Comparison of ENCODE assay signal across 11 cellular contexts in the genomic region with DNA sequence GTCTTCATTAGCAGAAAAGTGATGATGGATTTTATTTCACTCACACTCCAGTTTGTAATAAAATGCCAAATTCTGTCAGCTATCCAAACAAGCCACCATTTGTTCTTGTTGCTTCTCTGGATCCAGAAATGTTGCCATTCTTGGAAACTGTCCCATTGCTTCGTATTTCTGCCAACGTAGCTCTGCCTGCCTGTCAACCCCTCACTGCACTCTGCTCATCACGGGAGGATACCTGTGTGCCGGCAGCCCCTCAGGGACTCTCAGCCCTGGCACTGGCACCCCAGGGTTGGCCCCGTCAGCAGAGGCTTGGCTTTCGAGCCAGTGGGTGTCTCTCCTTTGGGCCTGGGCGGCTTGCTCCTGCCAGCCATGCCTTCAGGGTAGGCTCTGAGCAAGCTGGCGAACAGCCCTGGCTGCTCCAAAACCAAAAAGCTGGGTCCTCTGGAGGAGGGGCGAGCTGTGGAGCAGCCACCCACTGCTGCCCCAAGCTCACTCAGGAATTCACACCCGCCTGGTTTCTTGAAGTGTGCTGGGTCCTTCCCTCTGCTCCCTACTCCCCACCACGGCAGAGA. TPM values are rescaled to one million over a fixed set of nuclear protein-coding genes. Genes with fewer than 3 reads are reported as not detected.
DNase-seq lines count a peak whose midpoint lies in the region; ATAC-seq and TF ChIP-seq lines count a peak whose summit lies in the region.
"Had no signal": no experiment of that assay in that cellular context is flagged by ENCODE, and none has a peak within 500 bp of the region (broad histone marks: within the 10 kb centered on the region; RNA-seq: fewer than 3 reads in every experiment).

No MANE protein-coding gene starts in this region.

- peaks cover 2% of the 10 kb centered on the region for H3K79me1 ChIP-seq in H9 (ENCODE audit: insufficient read depth, low read depth, low read length, poor library complexity, severe bottlenecking)

- no peak overlapping the region for H2BK12ac ChIP-seq in H9 (ENCODE audit: insufficient read length, low read depth, low read length)

- POLR2A ChIA-PET in RWPE1 (lab: Yijun Ruan, JAX; ENCODE audit: low non-redundant PET), result no interaction called here

- no peak overlapping the region for H3T11ph ChIP-seq in H9 (ENCODE audit: low read length)

- no peak overlapping the region for H4K91ac ChIP-seq in H9 (ENCODE audit: insufficient read length, low read depth, low read length)

- peaks cover 8 to 46% (median 32%) of the 10 kb centered on the region in 3 experiments for H3K36me3 Mint-ChIP-seq in H9 (ENCODE audit: insufficient read depth in 1 of 3, low read depth in 3 of 3)
- peaks cover 33% of the 10 kb centered on the region for H3K36me3 Mint-ChIP-seq in stimulated activated memory B cell treated with anti-CD40 and anti-IgM and Interleukin-4, amounts not matched to agents 10 μg/mL and 1 μg/mL and 100 μg/mL, for 72 hours

- H3K79me2 ChIP-seq in H9 (ENCODE audit: insufficient read depth, low read length), result no peaks in the 10 kb centered on the region

- H3K9me3 Mint-ChIP-seq in H9, result no peaks in the 10 kb centered on the region
- H3K9me3 Mint-ChIP-seq in stimulated activated memory B cell treated with anti-CD40 and anti-IgM and Interleukin-4, amounts not matched to agents 10 μg/mL and 1 μg/mL and 100 μg/mL, for 72 hours, result no peaks in the 10 kb centered on the region
- H3K9me3 Mint-ChIP-seq: activated B cell treated with CpG ODN at 0.5 μM for 24 hours, neural crest cell had no signal

- CTCF ChIA-PET in RWPE1 (lab: Yijun Ruan, JAX), result no interaction called here

- H3K23ac ChIP-seq in H9 (ENCODE audit: insufficient read length, low read depth, low read length), result no peak overlapping the region

- H2BK15ac ChIP-seq in H9 (ENCODE audit: low read depth, low read length), result no peak overlapping the region

- peaks cover 14% of the 10 kb centered on the region in 2 experiments for H3K4me1 Mint-ChIP-seq in H9
- peaks cover 79% of the 10 kb centered on the region for H3K4me1 Mint-ChIP-seq in stimulated activated memory B cell treated with anti-CD40 and anti-IgM and Interleukin-4, amounts not matched to agents 10 μg/mL and 1 μg/mL and 100 μg/mL, for 72 hours

- no peaks in the 10 kb centered on the region for H4K20me1 ChIP-seq in H9 (ENCODE audit: control insufficient read depth, insufficient read depth, insufficient read length)

- no peak overlapping the region for H3K18ac ChIP-seq in H9 (ENCODE audit: insufficient read length, low read depth, low read length)

- H2AK5ac ChIP-seq in H9 (ENCODE audit: insufficient read length, low read length), result no peak overlapping the region

- H3K27me3 ChIP-seq in H9 (ENCODE audit: insufficient read depth, low read length) (no peaks in the 10 kb centered on the region), left ventricle myocardium inferior (ENCODE audit: low read depth) (no peaks in the 10 kb centered on the region)
- H3K27me3 ChIP-seq: SJSA1 had no signal

- DNase-seq in H9 (no peak), RWPE1 (ENCODE audit: low spot score) (no peak), left ventricle myocardium inferior (no peak), kidney glomerular epithelial cell (lab: John Stamatoyannopoulos, UW) (no peak)
- no peak for DNase-seq in stimulated activated CD4-positive, alpha-beta T cell treated with anti-CD3 and anti-CD28 coated beads, Interleukin-4, amount 100 ng/mL, for 1 hour
- DNase-seq: activated B cell treated with CpG ODN at 0.5 μM for 24 hours, DMS79 treated with DMSO at 0.1 percent for 48 hours had no signal

- no peak overlapping the region for H2AFZ ChIP-seq in H9 (ENCODE audit: low read length)

- H3K14ac ChIP-seq in H9 (ENCODE audit: insufficient read depth, low read length), result no peak overlapping the region

- peak overlapping the region in 2 of 3 experiments; percentile 61 to 75; a peak in 3 of 7 replicates for H3K27ac Mint-ChIP-seq in H9
- peak overlapping the region; percentile 43 for H3K27ac Mint-ChIP-seq in stimulated activated memory B cell treated with anti-CD40 and anti-IgM and Interleukin-4, amounts not matched to agents 10 μg/mL and 1 μg/mL and 100 μg/mL, for 72 hours

- H3K9me3 ChIP-seq in H9 (ENCODE audit: control insufficient read depth, low read depth, low read length) (no peaks in the 10 kb centered on the region), left ventricle myocardium inferior (replicated peaks) (no peaks in the 10 kb centered on the region)
- H3K9me3 ChIP-seq: SJSA1 had no signal

- H3K23me2 ChIP-seq in H9 (ENCODE audit: insufficient read length, low read depth, low read length, poor library complexity, severe bottlenecking), result no peaks in the 10 kb centered on the region

- no peak overlapping the region for H2BK5ac ChIP-seq in H9 (ENCODE audit: insufficient read length, low read length)

- no peak for ATAC-seq in stimulated activated memory B cell treated with anti-CD40 and anti-IgM and Interleukin-4, amounts not matched to agents 10 μg/mL and 1 μg/mL and 100 μg/mL, for 72 hours
- no peak for ATAC-seq in HG03469 (IDR thresholded peaks at IDR 0.05; ENCODE audit: unreplicated experiment)

- H3K4ac ChIP-seq in H9 (ENCODE audit: low read depth, low read length), result no peak overlapping the region

- no peaks in the 10 kb centered on the region for H3K36me3 ChIP-seq in left ventricle myocardium inferior

- H2BK20ac ChIP-seq in H9 (ENCODE audit: low read depth, low read length, poor library complexity, severe bottlenecking), result no peak overlapping the region

- H3K4me1 ChIP-seq in H9 (ENCODE audit: insufficient read depth, low read length) (no peaks in the 10 kb centered on the region; the same call in none of the 2 replicates), left ventricle myocardium inferior (peaks cover 70% of the 10 kb centered on the region)

- no peak overlapping the region for H3K9ac ChIP-seq in H9 (ENCODE audit: extremely low read depth, insufficient read length, low read length)

- no peak overlapping the region for H3K56ac ChIP-seq in H9 (ENCODE audit: insufficient read length, low read depth, low read length)

- H3K27me3 Mint-ChIP-seq in H9 (ENCODE audit: low read depth), result peaks cover 1% of the 10 kb centered on the region; the same call in 1 of the 2 replicates
- H3K27me3 Mint-ChIP-seq in stimulated activated memory B cell treated with anti-CD40 and anti-IgM and Interleukin-4, amounts not matched to agents 10 μg/mL and 1 μg/mL and 100 μg/mL, for 72 hours, result no peaks in the 10 kb centered on the region
- H3K27me3 Mint-ChIP-seq: activated B cell treated with CpG ODN at 0.5 μM for 24 hours had no signal

- no peak overlapping the region for H2BK120ac ChIP-seq in H9 (ENCODE audit: low read depth, low read length, poor library complexity, severe bottlenecking)

- H3K4me3 Mint-ChIP-seq in H9, result no peak overlapping the region
- H3K4me3 Mint-ChIP-seq in stimulated activated memory B cell treated with anti-CD40 and anti-IgM and Interleukin-4, amounts not matched to agents 10 μg/mL and 1 μg/mL and 100 μg/mL, for 72 hours, result no peak overlapping the region
- H3K4me3 Mint-ChIP-seq: activated B cell treated with CpG ODN at 0.5 μM for 24 hours had no signal

- TF ChIP-seq CTCF in H9 (conservative IDR thresholded peaks at IDR 0.05), result no peak
- no peak for TF ChIP-seq CTCF in RWPE1 (conservative IDR thresholded peaks at IDR 0.05; ENCODE audit: low read depth)
- TF ChIP-seq CTCF in left ventricle myocardium inferior (IDR thresholded peaks at IDR 0.05; ENCODE audit: borderline replicate concordance), result no peak

- intact Hi-C loops in left ventricle myocardium inferior (cut with micrococcal nuclease), result loop anchor here (10.0 kb wide), 1 partner anchor 49 kb away; no protein-coding TSS in a partner anchor

- H3K4me2 ChIP-seq in H9 (ENCODE audit: insufficient read depth, insufficient read length, low read length), result no peak overlapping the region

- H3K27ac ChIP-seq in H9 (ENCODE audit: insufficient read length, low read depth, low read length) (no peak overlapping the region), RWPE1 (peak overlapping the region; percentile 84), left ventricle myocardium inferior (replicated peaks) (peak overlapping the region; percentile 56)
- H3K27ac ChIP-seq: SJSA1 had no signal

- no CpG with 5 or more reads among the region's 11 CpGs for WGBS in H9 (ENCODE audit: extremely low coverage, insufficient read length, low lambda C conversion rate)

- H4K8ac ChIP-seq in H9 (replicated peaks; ENCODE audit: insufficient read length, low read depth, low read length), result no peak overlapping the region

- H3K4me3 ChIP-seq in left ventricle myocardium inferior, result no peak overlapping the region
- H3K4me3 ChIP-seq: SJSA1 had no signal

- H4K5ac ChIP-seq in H9 (ENCODE audit: insufficient read length, low read depth, low read length), result no peak overlapping the region

RNA-seq across cellular contexts. Expression of gene YDJC, which starts 6.3 kb away (rescaled TPM):
- 29.8 and 30.2 TPM in 2 replicates for total RNA-seq in H9 (2021)
- 4.5 TPM for total RNA-seq in left ventricle myocardium inferior

RNA-seq across cellular contexts. Expression of gene CCDC116, which starts 9.1 kb away (rescaled TPM):
- total RNA-seq in H9 (2021), result 0.22 and 0.63 TPM in 2 replicates
- total RNA-seq in left ventricle myocardium inferior, result 0.11 TPM

RNA-seq across cellular contexts. Expression of gene SDF2L1, which starts 18.6 kb away (rescaled TPM):
- total RNA-seq in H9 (2021) (36.0 TPM in 2 replicates), left ventricle myocardium inferior (18.3 TPM)

RNA-seq across cellular contexts. Expression of gene PPIL2, which starts 42.3 kb away (rescaled TPM):
- total RNA-seq in H9 (2021) (35.5 and 35.9 TPM in 2 replicates), left ventricle myocardium inferior (27.1 TPM)

RNA-seq across cellular contexts. Expression of gene UBE2L3, which starts 56.0 kb away (rescaled TPM):
- total RNA-seq in H9 (2021), result 78.7 and 79.7 TPM in 2 replicates
- total RNA-seq in left ventricle myocardium inferior, result 54.5 TPM
